In the genomic region with DNA sequence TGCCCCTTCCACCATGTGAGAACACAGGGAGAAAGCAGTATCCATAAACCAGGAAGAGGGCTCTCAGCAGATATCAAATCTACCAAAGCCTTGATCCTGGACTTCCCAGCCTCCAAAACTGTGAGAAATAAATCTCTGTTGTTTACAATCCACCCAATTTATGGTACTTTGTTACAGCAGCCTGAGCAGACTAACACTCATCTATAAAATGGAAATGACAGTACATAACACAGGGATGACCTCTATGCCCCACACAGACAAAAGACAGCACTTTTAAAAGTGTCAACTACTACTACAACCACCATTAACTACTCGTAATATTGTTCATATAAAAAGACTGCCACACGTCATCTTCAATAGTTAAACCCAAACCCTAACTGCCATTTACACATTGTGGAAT, we compare ENCODE assay signal across 13 cellular contexts.
"Had no signal": no experiment of that assay in that cellular context is flagged by ENCODE, and none has a peak within 500 bp of the region (broad histone marks: within the 10 kb centered on the region; RNA-seq: fewer than 3 reads in every experiment).

No MANE protein-coding gene starts in this region.

- H3K27ac Mint-ChIP-seq: activated naive CD4-positive, alpha-beta T cell treated with anti-CD3 and anti-CD28 coated beads for 36 hours; stimulated activated effector memory CD8-positive, alpha-beta T cell treated with anti-CD3 and anti-CD28 coated beads, Interleukin-12 subunit alpha, Interleukin-12 subunit beta, amount 100 ng/mL, for 72 hours had no signal

- H3K4me3 ChIP-seq: adrenal gland, colonic mucosa, esophagus squamous epithelium, left ventricle myocardium inferior had no signal

- H2AFZ ChIP-seq: parathyroid adenoma had no signal

- H3K36me3 Mint-ChIP-seq: stimulated activated effector memory CD8-positive, alpha-beta T cell treated with anti-CD3 and anti-CD28 coated beads, Interleukin-12 subunit alpha, Interleukin-12 subunit beta, amount 100 ng/mL, for 72 hours had no signal

- H3K36me3 ChIP-seq: adrenal gland, colonic mucosa, esophagus squamous epithelium, left ventricle myocardium inferior had no signal

- H3K27ac ChIP-seq: adrenal gland, colonic mucosa, left ventricle myocardium inferior, parathyroid adenoma had no signal

- H3K27me3 ChIP-seq: adrenal gland, colonic mucosa, esophagus squamous epithelium had no signal

- DNase-seq: activated CD4-positive, alpha-beta T cell treated with anti-CD3 and anti-CD28 coated beads, Interleukin-2, amount 50 U/mL, for 4 hours; activated CD4-positive, CD25-positive, alpha-beta regulatory T cell treated with anti-CD3 and anti-CD28 coated beads, Interleukin-2, amount 50 U/mL, for 72 hours; activated naive CD4-positive, alpha-beta T cell treated with anti-CD3 and anti-CD28 coated beads for 36 hours; activated T-cell treated with anti-CD3 and anti-CD28 coated beads for 4 hours; adrenal gland; caudate nucleus; colonic mucosa; esophagus squamous epithelium; hypothalamus; kidney; left ventricle myocardium inferior had no signal

- H3K9me3 ChIP-seq: adrenal gland, colonic mucosa, esophagus squamous epithelium, left ventricle myocardium inferior had no signal

- H3K9ac ChIP-seq: parathyroid adenoma had no signal

- ATAC-seq: stimulated activated effector memory CD8-positive, alpha-beta T cell treated with anti-CD3 and anti-CD28 coated beads, Interleukin-12 subunit alpha, Interleukin-12 subunit beta, amount 100 ng/mL, for 72 hours had no signal

- H3K9me3 Mint-ChIP-seq: stimulated activated effector memory CD8-positive, alpha-beta T cell treated with anti-CD3 and anti-CD28 coated beads, Interleukin-12 subunit alpha, Interleukin-12 subunit beta, amount 100 ng/mL, for 72 hours had no signal

- H3K4me3 Mint-ChIP-seq: activated naive CD4-positive, alpha-beta T cell treated with anti-CD3 and anti-CD28 coated beads for 36 hours; stimulated activated effector memory CD8-positive, alpha-beta T cell treated with anti-CD3 and anti-CD28 coated beads, Interleukin-12 subunit alpha, Interleukin-12 subunit beta, amount 100 ng/mL, for 72 hours had no signal
